In genomic region chr17:45640141-45640850, GRCh38 we compare ENCODE assay signal across 8 cellular contexts.
DNase-seq lines count a peak whose midpoint lies in the region; ATAC-seq, FAIRE-seq and TF ChIP-seq lines count a peak whose summit lies in the region.

No MANE protein-coding gene starts in this region.

- ATAC-seq in left lung (peak; percentile 95), GM21528 (IDR thresholded peaks at IDR 0.05; ENCODE audit: low FRiP score, unreplicated experiment) (no peak), HG03469 (IDR thresholded peaks at IDR 0.05; ENCODE audit: unreplicated experiment) (no peak)

- DNase-seq in GM19239 (ENCODE audit: insufficient read length, low spot score) = peak; percentile 59
- DNase-seq in T-helper 9 cell = peak; percentile 74
- DNase-seq in central memory CD4-positive, alpha-beta T cell = peak; percentile 53
- DNase-seq in left lung = peak in 1 of 2 donors; percentile 60
- peak; percentile 52 to 56 (median 56) for DNase-seq in stimulated activated CD4-positive, alpha-beta T cell treated with anti-CD3 and anti-CD28 coated beads, TNF-alpha, amount 100 ng/mL, for 4 hours (ENCODE audit: low read depth in 3 of 3)
- no peak for DNase-seq in NCI-H2171 (lab: John Stamatoyannopoulos, UW)

- no peak overlapping the region for H3K4me3 ChIP-seq in left lung

- no peak overlapping the region for H3K27ac ChIP-seq in left lung

- no peaks in the 10 kb centered on the region for H3K4me1 ChIP-seq in left lung

- intact Hi-C loops in left lung (cut with DNase I) = loop anchor here in 1 of 2 donors (5.0 kb wide), 1 partner anchor 192 kb away; no protein-coding TSS in a partner anchor

- peak; percentile 89 for TF ChIP-seq CTCF in left lung (IDR thresholded peaks at IDR 0.05)

- no peaks in the 10 kb centered on the region for H3K9me3 ChIP-seq in left lung

- H3K27me3 ChIP-seq in left lung = peaks cover 0 to 3% of the 10 kb centered on the region in 2 donors

- FAIRE-seq in GM19239 (lab: Jason Lieb, UNC) = peak; percentile 87

- peaks cover 0 to 16% of the 10 kb centered on the region in 2 donors for H3K36me3 ChIP-seq in left lung
